In the genomic region with DNA sequence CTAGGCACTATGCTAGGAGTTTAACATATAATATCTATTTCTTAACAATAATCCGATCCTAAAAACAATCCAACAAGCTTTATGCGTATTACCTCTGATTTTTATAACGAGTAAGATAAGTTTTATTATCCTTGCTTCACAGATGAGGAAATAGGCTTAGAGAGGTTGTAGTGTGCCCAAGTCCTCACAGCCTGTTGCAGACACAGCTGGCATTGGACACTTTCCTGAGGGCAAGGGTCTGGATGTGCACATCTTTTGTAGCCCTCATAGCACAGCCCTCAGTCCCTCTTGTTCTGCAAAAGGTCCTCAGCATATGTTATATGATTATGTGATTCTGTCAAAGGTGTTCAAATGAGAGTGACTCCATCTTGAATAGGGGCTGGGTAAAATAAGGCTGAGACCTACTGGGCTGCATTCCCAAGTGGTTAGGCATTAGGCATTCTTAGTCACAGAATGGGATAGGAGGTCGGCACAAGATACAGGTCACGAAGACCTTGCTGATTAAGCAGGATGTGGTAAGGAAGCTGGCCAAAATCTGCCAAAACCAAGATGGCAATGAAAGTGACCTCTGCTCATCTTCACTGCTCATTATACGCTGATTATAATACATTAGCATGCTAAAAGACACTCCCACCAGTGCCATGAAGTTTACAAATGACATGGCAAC, we compare ENCODE assay signal across 16 cellular contexts.
DNase-seq lines count a peak whose midpoint lies in the region; ATAC-seq and TF ChIP-seq lines count a peak whose summit lies in the region.
"Had no signal": no experiment of that assay in that cellular context is flagged by ENCODE, and none has a peak within 500 bp of the region (broad histone marks: within the 10 kb centered on the region; RNA-seq: fewer than 3 reads in every experiment).

No MANE protein-coding gene starts in this region.

- H2AFZ ChIP-seq in PC-3 (ENCODE audit: low read length), result no peak overlapping the region

- no peaks in the 10 kb centered on the region for H4K20me1 ChIP-seq in PC-3 (ENCODE audit: low read length)

- peak; percentile 48 for ATAC-seq in PC-3
- peak; percentile 60 for ATAC-seq in mucosa of descending colon
- no peak for ATAC-seq in HG03457 (IDR thresholded peaks at IDR 0.05; ENCODE audit: unreplicated experiment)
- ATAC-seq: GM12878, Right ventricle myocardium inferior had no signal

- peak overlapping the region; percentile 41 for H3K4me2 ChIP-seq in PC-3 (ENCODE audit: low read length)

- H3K4me1 ChIP-seq in PC-3 (ENCODE audit: insufficient read depth, low read length), result peaks cover 58% of the 10 kb centered on the region
- H3K4me1 ChIP-seq in mucosa of descending colon (ENCODE audit: low read depth), result peaks cover 43% of the 10 kb centered on the region
- H3K4me1 ChIP-seq: ascending aorta had no signal

- peaks cover 5% of the 10 kb centered on the region for H3K36me3 Mint-ChIP-seq in chondrocyte (ENCODE audit: low read depth)

- H3K27me3 ChIP-seq in PC-3 (ENCODE audit: low read length), result no peaks in the 10 kb centered on the region
- H3K27me3 ChIP-seq: ascending aorta had no signal

- H3K4me1 Mint-ChIP-seq in chondrocyte (ENCODE audit: low read depth), result peaks cover 28% of the 10 kb centered on the region

- no TSS peak for BruUV-seq in PC-3 (replicated peaks; lab: Mats Ljungman, UMichigan)

- no peak overlapping the region for H3K9ac ChIP-seq in PC-3 (ENCODE audit: low read length)

- no peaks in the 10 kb centered on the region for H3K9me2 ChIP-seq in PC-3 (replicated peaks; ENCODE audit: low read length)

- no peak overlapping the region for H3K4me3 Mint-ChIP-seq in chondrocyte (ENCODE audit: unreplicated experiment)
- H3K4me3 Mint-ChIP-seq: immature natural killer cell had no signal

- H3K9me3 ChIP-seq in PC-3 (ENCODE audit: low read length) (no peaks in the 10 kb centered on the region), mucosa of descending colon (no peaks in the 10 kb centered on the region)
- H3K9me3 ChIP-seq: ascending aorta had no signal

- intact Hi-C loops in PC-3 (cut with micrococcal nuclease) (no loop called here), mucosa of descending colon (cut with DNase I, micrococcal nuclease) (no loop called here), cardiac septum (cut with DNase I) (no loop called here)

- peaks cover 8% of the 10 kb centered on the region for H3F3A ChIP-seq in PC-3 (ENCODE audit: low read length, unreplicated experiment)

- H3K27ac ChIP-seq in PC-3 (ENCODE audit: low read length), result peak overlapping the region; percentile 37
- H3K27ac ChIP-seq: ascending aorta had no signal

- no peaks in the 10 kb centered on the region for H3K79me2 ChIP-seq in PC-3 (ENCODE audit: low read length)

- no peaks in the 10 kb centered on the region for H3K27me3 Mint-ChIP-seq in chondrocyte (ENCODE audit: low read depth)

- POLR2A ChIA-PET in PC-3 (lab: Charles Lee; ENCODE audit: unreplicated experiment), result no interaction called here

- peaks cover 5% of the 10 kb centered on the region; the same call in 1 of the 2 replicates for H3K36me3 ChIP-seq in PC-3 (ENCODE audit: low read depth, low read length)
- H3K36me3 ChIP-seq in mucosa of descending colon (ENCODE audit: low read depth), result no peaks in the 10 kb centered on the region
- H3K36me3 ChIP-seq: ascending aorta had no signal

- H3K27ac Mint-ChIP-seq in chondrocyte (ENCODE audit: unreplicated experiment), result peak overlapping the region; percentile 39
- H3K27ac Mint-ChIP-seq: immature natural killer cell had no signal

- TF ChIP-seq CTCF in PC-3 (conservative IDR thresholded peaks at IDR 0.05; ENCODE audit: low read depth, low read length) (no peak), chondrocyte (IDR thresholded peaks at IDR 0.05) (no peak), mucosa of descending colon (IDR thresholded peaks at IDR 0.05) (no peak)

- H3K4me3 ChIP-seq in PC-3 (ENCODE audit: low read length), result no peak overlapping the region
- no peak overlapping the region for H3K4me3 ChIP-seq in mucosa of descending colon
- H3K4me3 ChIP-seq: ascending aorta, GM12878 had no signal

- H3K9me3 Mint-ChIP-seq in chondrocyte (ENCODE audit: low read depth), result peaks cover 6% of the 10 kb centered on the region

- CTCF ChIA-PET in PC-3 (lab: Charles Lee), result no interaction called here

- DNase-seq in EH (ENCODE audit: low read depth) (peak; percentile 88), PC-3 (peak; percentile 93), chondrocyte (ENCODE audit: low spot score) (no peak), mucosa of descending colon (no peak), NCI-H2171 treated with DMSO at 0.1 percent for 48 hours (lab: John Stamatoyannopoulos, UW) (no peak), NCI-H345 treated with DMSO at 0.1 percent for 48 hours (lab: John Stamatoyannopoulos, UW; ENCODE audit: unreplicated experiment) (no peak), cardiac septum (ENCODE audit: low spot score) (no peak)
- DNase-seq: activated CD4-positive, alpha-beta T cell treated with anti-CD3 and anti-CD28 coated beads, Interleukin-2, amount 50 U/mL, for 48 hours; effector CD4-positive, alpha-beta T cell; foreskin melanocyte; immature natural killer cell; NCI-H2029 had no signal

Comparison
In these comparisons a context has a peak if more than half of its experiments do, and no peak if none do; other contexts are left out.
1. DNase-seq: peak in EH (single experiment) and PC-3 (single experiment); none in chondrocyte (single experiment), mucosa of descending colon (0 of 3), NCI-H2171 treated with DMSO at 0.1 percent for 48 hours (single experiment), NCI-H345 treated with DMSO at 0.1 percent for 48 hours (single experiment) and cardiac septum (single experiment).